Comparison of ENCODE assay signal across 19 cellular contexts in the genomic region with DNA sequence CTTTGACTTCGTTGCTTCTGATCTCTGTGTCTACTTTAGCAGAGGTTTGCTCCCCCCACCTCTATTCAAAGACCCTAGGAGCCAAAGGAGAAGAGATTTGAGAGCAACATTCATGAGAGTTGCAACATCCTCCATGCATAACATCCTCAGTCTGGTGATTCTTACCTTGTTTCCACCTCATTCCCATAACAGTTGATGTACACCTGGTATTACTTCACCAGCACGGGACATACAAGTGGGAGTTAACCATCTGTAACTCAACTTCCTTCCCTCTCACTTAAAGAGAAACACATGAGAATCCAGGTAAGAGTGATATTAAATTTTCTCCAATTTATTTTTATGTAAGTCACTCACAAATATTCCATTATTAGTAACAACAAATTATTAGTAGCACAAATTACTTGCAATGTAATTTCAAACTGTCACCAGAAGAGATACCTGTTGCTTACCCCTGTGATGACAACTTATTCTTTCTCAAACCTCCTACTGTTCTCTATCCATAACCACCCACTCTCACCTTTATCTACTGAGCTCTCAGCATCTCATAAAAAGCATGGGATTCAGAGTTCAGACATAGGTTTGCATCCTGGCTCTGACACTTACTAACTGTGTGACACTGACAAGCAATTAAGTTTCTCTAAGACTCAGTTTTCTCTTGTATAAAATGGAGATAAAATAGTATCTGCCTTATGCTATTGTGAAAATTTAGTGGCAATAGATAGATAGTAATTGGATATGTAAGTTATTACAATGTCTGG.
"Had no signal": no experiment of that assay in that cellular context is flagged by ENCODE, and none has a peak within 500 bp of the region (broad histone marks: within the 10 kb centered on the region; RNA-seq: fewer than 3 reads in every experiment).

No MANE protein-coding gene starts in this region.

- H3K27me3 ChIP-seq: heart right ventricle, neutrophil, ovary, suprapubic skin, tibial nerve, vagina had no signal

- H3K4me3 ChIP-seq: heart right ventricle, ovary, suprapubic skin, tibial nerve, vagina had no signal

- FAIRE-seq: endothelial cell of umbilical vein, small intestine, TTC549 had no signal

- H3K27ac ChIP-seq: heart right ventricle, neutrophil, ovary, suprapubic skin, tibial nerve, vagina had no signal

- H3K36me3 ChIP-seq: heart right ventricle, neutrophil, ovary, suprapubic skin, tibial nerve, vagina had no signal

- DNase-seq: activated CD4-positive, alpha-beta T cell treated with anti-CD3 and anti-CD28 coated beads for 1 hour; activated T-cell treated with anti-CD3 and anti-CD28 coated beads, Interleukin-2, amount 50 U/mL, for 1 hour; aorta; central memory CD4-positive, alpha-beta T cell; effector memory CD8-positive, alpha-beta T cell; heart right ventricle; kidney glomerular epithelial cell; left ventricle myocardium superior; ovary; small intestine; stimulated activated CD4-positive, alpha-beta T cell treated with anti-CD3 and anti-CD28 coated beads, Interleukin-2, amount 100 ng/mL, for 24 hours; stimulated activated naive CD8-positive, alpha-beta T cell treated with anti-CD3 and anti-CD28 coated beads, Interleukin-15, amount 100 ng/mL, for 72 hours; T-cell had no signal

- H3K4me1 ChIP-seq: heart right ventricle, suprapubic skin, tibial nerve had no signal

- H3K9me3 ChIP-seq: neutrophil, ovary, vagina had no signal
